Comparison of ENCODE assay signal across 20 cellular contexts in genomic region chr6:6569043-6569442, GRCh38. TPM values are rescaled to one million over a fixed set of nuclear protein-coding genes. Genes with fewer than 3 reads are reported as not detected.
A peak's percentile ranks its signal among the peaks of the same experiment; 100 is the strongest.
DNase-seq lines count a peak whose midpoint lies in the region; ATAC-seq, FAIRE-seq and TF ChIP-seq lines count a peak whose summit lies in the region.
"Had no signal": no experiment of that assay in that cellular context is flagged by ENCODE, and none has a peak within 500 bp of the region (broad histone marks: within the 10 kb centered on the region; RNA-seq: fewer than 3 reads in every experiment).

No MANE protein-coding gene starts in this region.

- H2BK15ac ChIP-seq in H9 (ENCODE audit: low read depth, low read length): no peak overlapping the region

- peaks cover 0 to 5% (median 3%) of the 10 kb centered on the region in 7 donors for H3K9me3 Mint-ChIP-seq in CD14-positive monocyte
- peaks cover 2 to 3% of the 10 kb centered on the region in 2 experiments; a peak in 4 of 5 replicates for H3K9me3 Mint-ChIP-seq in H9

- TF ChIP-seq CTCF in CD14-positive monocyte (IDR thresholded peaks at IDR 0.05) (no peak), H9 (conservative IDR thresholded peaks at IDR 0.05) (no peak), bronchial epithelial cell (IDR thresholded peaks at IDR 0.05; ENCODE audit: insufficient read depth, low read length, severe bottlenecking) (no peak), left ventricle myocardium inferior (IDR thresholded peaks at IDR 0.05; ENCODE audit: borderline replicate concordance) (no peak)

- H4K91ac ChIP-seq in H9 (ENCODE audit: insufficient read length, low read depth, low read length): no peak overlapping the region

- no peak for ATAC-seq in GM18498 (IDR thresholded peaks at IDR 0.05; ENCODE audit: unreplicated experiment)
- ATAC-seq: PC-3 had no signal

- H3K4me1 Mint-ChIP-seq in CD14-positive monocyte (peaks cover 18% of the 10 kb centered on the region), H9 (no peaks in the 10 kb centered on the region)

- H3K9ac ChIP-seq in H9 (ENCODE audit: extremely low read depth, insufficient read length, low read length): no peak overlapping the region
- H3K9ac ChIP-seq: SK-N-SH had no signal

- H3K23me2 ChIP-seq in H9 (ENCODE audit: insufficient read length, low read depth, low read length, poor library complexity, severe bottlenecking): no peaks in the 10 kb centered on the region

- H3T11ph ChIP-seq in H9 (ENCODE audit: low read length): no peak overlapping the region

- H3K36me3 ChIP-seq in bronchial epithelial cell (ENCODE audit: control insufficient read depth, insufficient read depth, low read length) (no peaks in the 10 kb centered on the region), left ventricle myocardium inferior (no peaks in the 10 kb centered on the region)

- no peaks in the 10 kb centered on the region for H3K4me1 ChIP-seq in H9 (ENCODE audit: insufficient read depth, low read length)
- H3K4me1 ChIP-seq in left ventricle myocardium inferior: no peaks in the 10 kb centered on the region

- H3K27ac ChIP-seq in H9 (ENCODE audit: insufficient read length, low read depth, low read length): no peak overlapping the region
- no peak overlapping the region for H3K27ac ChIP-seq in left ventricle myocardium inferior (replicated peaks)
- H3K27ac ChIP-seq: C4-2B had no signal

- no peak overlapping the region for H4K5ac ChIP-seq in H9 (ENCODE audit: insufficient read length, low read depth, low read length)

- FAIRE-seq in bronchial epithelial cell (lab: Jason Lieb, UNC): peak; percentile 66
- FAIRE-seq: A204.1 had no signal

- H3K4ac ChIP-seq in H9 (ENCODE audit: low read depth, low read length): no peak overlapping the region

- DNase-seq in CD14-positive monocyte (ENCODE audit: low spot score): no peak
- no peak for DNase-seq in H9
- DNase-seq in NOMO-1 treated with DMSO at 0.1 percent for 48 hours (lab: John Stamatoyannopoulos, UW; ENCODE audit: unreplicated experiment): peak; percentile 4
- DNase-seq in bronchial epithelial cell (ENCODE audit: low read depth): no peak
- DNase-seq in left ventricle myocardium inferior: no peak
- DNase-seq in retina: no peak
- no peak for DNase-seq in NCI-H748 treated with DMSO at 0.1 percent for 48 hours (lab: John Stamatoyannopoulos, UW)
- DNase-seq: DMS79, HCEC 1CT, KG1, NCI-H1417, NCI-H187, NCI-H446 treated with DMSO at 0.1 percent for 48 hours, PC-3, Right ventricle myocardium superior, SK-N-SH had no signal

- no peak overlapping the region for H2BK12ac ChIP-seq in H9 (ENCODE audit: insufficient read length, low read depth, low read length)

- no peak overlapping the region for H3K4me2 ChIP-seq in H9 (ENCODE audit: insufficient read depth, insufficient read length, low read length)
- H3K4me2 ChIP-seq: SK-N-SH had no signal

- H3K9me3 ChIP-seq in H9 (ENCODE audit: control insufficient read depth, low read depth, low read length) (no peaks in the 10 kb centered on the region), left ventricle myocardium inferior (replicated peaks) (peaks cover 5% of the 10 kb centered on the region)
- H3K9me3 ChIP-seq: SK-N-SH had no signal

- H3K27me3 ChIP-seq in H9 (ENCODE audit: insufficient read depth, low read length) (no peaks in the 10 kb centered on the region), bronchial epithelial cell (ENCODE audit: control insufficient read depth, insufficient read depth, low read length) (no peaks in the 10 kb centered on the region), left ventricle myocardium inferior (ENCODE audit: low read depth) (no peaks in the 10 kb centered on the region)

- peak overlapping the region; percentile 71 for H4K8ac ChIP-seq in H9 (replicated peaks; ENCODE audit: insufficient read length, low read depth, low read length)

- H2BK5ac ChIP-seq in H9 (ENCODE audit: insufficient read length, low read length): no peak overlapping the region

- H2AFZ ChIP-seq in H9 (ENCODE audit: low read length): no peak overlapping the region

- no peak overlapping the region for H2AK5ac ChIP-seq in H9 (ENCODE audit: insufficient read length, low read length)

- H2BK20ac ChIP-seq in H9 (ENCODE audit: low read depth, low read length, poor library complexity, severe bottlenecking): no peak overlapping the region

- intact Hi-C loops in CD14-positive monocyte (cut with micrococcal nuclease) (no loop called here), left ventricle myocardium inferior (cut with micrococcal nuclease) (no loop called here)

- no peak overlapping the region for H3K14ac ChIP-seq in H9 (ENCODE audit: insufficient read depth, low read length)

- WGBS in H9 (ENCODE audit: extremely low coverage, insufficient read length, low lambda C conversion rate): no CpG with 5 or more reads among the region's 10 CpGs

- H3K56ac ChIP-seq in H9 (ENCODE audit: insufficient read length, low read depth, low read length): no peak overlapping the region

- H3K18ac ChIP-seq in H9 (ENCODE audit: insufficient read length, low read depth, low read length): no peak overlapping the region

- no peak overlapping the region for H3K4me3 ChIP-seq in bronchial epithelial cell (ENCODE audit: low read depth, low read length)
- no peak overlapping the region for H3K4me3 ChIP-seq in left ventricle myocardium inferior

- H3K36me3 Mint-ChIP-seq in CD14-positive monocyte (no peaks in the 10 kb centered on the region), H9 (ENCODE audit: insufficient read depth in 1 of 3, low read depth in 3 of 3) (peaks cover 0 to 3% (median 0%) of the 10 kb centered on the region in 3 experiments; a peak in 2 of 7 replicates)

- no peaks in the 10 kb centered on the region for H3K79me1 ChIP-seq in H9 (ENCODE audit: insufficient read depth, low read depth, low read length, poor library complexity, severe bottlenecking)

- H3K23ac ChIP-seq in H9 (ENCODE audit: insufficient read length, low read depth, low read length): no peak overlapping the region

- H3K27me3 Mint-ChIP-seq in CD14-positive monocyte (ENCODE audit: low read depth in 3 of 3): peaks cover 0 to 3% (median 1%) of the 10 kb centered on the region in 3 donors
- H3K27me3 Mint-ChIP-seq in H9 (ENCODE audit: low read depth): peaks cover 19% of the 10 kb centered on the region

- peak overlapping the region; percentile 61 to 84 for H3K4me3 Mint-ChIP-seq in CD14-positive monocyte
- no peak overlapping the region for H3K4me3 Mint-ChIP-seq in H9

- no peaks in the 10 kb centered on the region for H3K79me2 ChIP-seq in H9 (ENCODE audit: insufficient read depth, low read length)

- H3K27ac Mint-ChIP-seq in CD14-positive monocyte (no peak overlapping the region), H9 (no peak overlapping the region)

- no peaks in the 10 kb centered on the region for H4K20me1 ChIP-seq in H9 (ENCODE audit: control insufficient read depth, insufficient read depth, insufficient read length)

- no peak overlapping the region for H2BK120ac ChIP-seq in H9 (ENCODE audit: low read depth, low read length, poor library complexity, severe bottlenecking)

RNA-seq across cellular contexts. Expression of gene LY86, which starts 19.5 kb away (rescaled TPM):
- 100 to 1,000 TPM; 454 to 609 TPM for polyA plus RNA-seq in CD14-positive monocyte
- total RNA-seq in H9 (2021): not detected in 2 replicates
- total RNA-seq in bronchial epithelial cell: not detected in 2 replicates
- total RNA-seq in left ventricle myocardium inferior: 1.2 TPM
- total RNA-seq: PC-3, RPMI7951 had no signal
- polyA plus RNA-seq: SK-N-SH had no signal

Comparison
In these comparisons a context has a peak if more than half of its experiments do, and no peak if none do; other contexts are left out.
1. H3K4me3 Mint-ChIP-seq: peak in CD14-positive monocyte (2 of 2); none in H9 (0 of 2).